Comparison of ENCODE assay signal across 1 cellular context in the genomic region with DNA sequence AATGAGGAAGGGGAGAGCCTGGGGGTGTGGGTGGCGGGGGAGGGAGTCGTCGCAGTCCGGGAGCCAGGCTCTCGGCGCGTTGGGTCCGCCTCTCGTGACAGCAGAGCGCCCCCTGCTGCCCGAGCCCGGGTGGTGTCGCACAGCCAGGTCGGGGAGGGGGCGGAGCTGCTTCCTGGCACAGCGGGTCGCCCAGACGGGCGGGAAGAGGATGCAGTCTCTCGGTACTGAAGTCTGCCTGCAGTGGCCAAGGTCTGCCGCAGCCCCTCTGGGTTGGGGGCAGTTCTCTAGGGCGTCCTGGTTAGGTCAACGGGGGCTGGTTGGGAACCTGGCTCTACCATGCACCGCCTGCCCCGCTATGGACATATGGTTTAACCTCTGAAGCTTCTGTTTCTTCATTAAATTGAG.
TF ChIP-seq lines count a peak whose summit lies in the region.

No MANE protein-coding gene starts in this region.

TF ChIP-seq in WTC11, 78 proteins besides CTCF, POLR2A, EP300 and RAD21 (continued from another document):
- TF ChIP-seq ZNF425 (CRISPR knock-in tag; conservative IDR thresholded peaks at IDR 0.05) (no peak), ZNF416 (CRISPR knock-in tag; IDR thresholded peaks at IDR 0.05) (no peak)
